In genomic region chr12:47805417-47805816, GRCh38 we compare ENCODE assay signal across 1 cellular context.
TF ChIP-seq lines count a peak whose summit lies in the region.

No MANE protein-coding gene starts in this region.

TF ChIP-seq in endothelial cell of umbilical vein, 7 proteins besides CTCF, POLR2A, EP300 and RAD21:
- no peak for TF ChIP-seq JUN (IDR thresholded peaks at IDR 0.05; ENCODE audit: borderline replicate concordance, insufficient read depth, insufficient read length, low read depth)
- no peak for TF ChIP-seq MAX (IDR thresholded peaks at IDR 0.05; ENCODE audit: insufficient read depth, insufficient read length)
- TF ChIP-seq EZH2 (IDR thresholded peaks at IDR 0.05; ENCODE audit: borderline replicate concordance, low read depth, low read length, severe bottlenecking) = no peak
- no peak for TF ChIP-seq FOS (IDR thresholded peaks at IDR 0.05; ENCODE audit: borderline replicate concordance, insufficient read depth, low read length)
- TF ChIP-seq POLR2AphosphoS5 (IDR thresholded peaks at IDR 0.05; ENCODE audit: insufficient read depth, low read depth, low read length) = no peak
- TF ChIP-seq GATA2 (IDR thresholded peaks at IDR 0.05; ENCODE audit: insufficient read depth, insufficient read length, low read depth, low read length) = no peak
- TF ChIP-seq MYC (IDR thresholded peaks at IDR 0.05; ENCODE audit: low read depth, low read length) = no peak
